10 cellular contexts compared by ENCODE assay signal in the genomic region with DNA sequence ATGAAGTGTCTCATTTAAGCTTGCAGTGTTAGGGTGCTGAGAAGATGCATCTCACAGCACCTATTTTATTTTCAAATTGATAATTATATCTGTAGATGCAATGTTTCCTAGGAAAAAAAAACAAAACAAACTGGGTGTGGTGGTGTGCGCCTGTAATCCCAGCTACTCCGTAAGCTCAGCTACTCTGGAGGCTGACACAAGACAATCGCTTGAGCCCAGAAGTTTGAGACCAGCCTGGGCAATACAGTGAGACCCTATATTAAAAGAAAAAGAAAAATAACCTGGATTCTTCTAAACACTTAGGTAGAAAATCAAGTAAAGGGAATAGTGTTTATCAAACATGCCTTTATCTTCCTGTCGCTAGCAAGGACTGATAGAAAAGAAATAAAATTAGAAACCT. TPM values are rescaled to one million over a fixed set of nuclear protein-coding genes. Genes with fewer than 3 reads are reported as not detected.
DNase-seq lines count a peak whose midpoint lies in the region; TF ChIP-seq lines count a peak whose summit lies in the region.
"Had no signal": no experiment of that assay in that cellular context is flagged by ENCODE, and none has a peak within 500 bp of the region (broad histone marks: within the 10 kb centered on the region; RNA-seq: fewer than 3 reads in every experiment).

No MANE protein-coding gene starts in this region.

- H3K4me1 ChIP-seq in Caco-2 (peaks cover 10% of the 10 kb centered on the region), OCI-LY7 (ENCODE audit: insufficient read depth, low read length, poor library complexity, severe bottlenecking) (peaks cover 39% of the 10 kb centered on the region), esophagus muscularis mucosa (peaks cover 30 to 68% (median 66%) of the 10 kb centered on the region in 4 donors)

- H3K27me3 ChIP-seq in Caco-2 (replicated peaks; ENCODE audit: control insufficient read depth, insufficient read depth, low read length) = no peaks in the 10 kb centered on the region
- H3K27me3 ChIP-seq in esophagus muscularis mucosa = no peaks in the 10 kb centered on the region

- TF ChIP-seq CTCF in Caco-2 (IDR thresholded peaks at IDR 0.05; ENCODE audit: insufficient read depth in 1 of 2, low read depth in 1 of 2, low read length in 1 of 2, severe bottlenecking in 1 of 2, unreplicated experiment in 1 of 2) = no peak
- TF ChIP-seq CTCF in OCI-LY7 (conservative IDR thresholded peaks at IDR 0.05; ENCODE audit: low read length) = no peak
- no peak for TF ChIP-seq CTCF in esophagus muscularis mucosa (IDR thresholded peaks at IDR 0.05)
- TF ChIP-seq CTCF in retinal pigment epithelial cell (conservative IDR thresholded peaks at IDR 0.05; ENCODE audit: low read depth, low read length) = no peak

- no peaks in the 10 kb centered on the region for H3K27me3 Mint-ChIP-seq in Caco-2 (ENCODE audit: insufficient read depth, unreplicated experiment)

- H3K4me1 Mint-ChIP-seq in Caco-2 (ENCODE audit: low read depth, unreplicated experiment) = no peaks in the 10 kb centered on the region

- H3K36me3 Mint-ChIP-seq in Caco-2 (ENCODE audit: insufficient read depth, unreplicated experiment) = peaks cover 10% of the 10 kb centered on the region

- H2AFZ ChIP-seq in OCI-LY7 (ENCODE audit: low read length) = no peak overlapping the region

- peak overlapping the region; percentile 88 for H3K4me2 ChIP-seq in OCI-LY7 (ENCODE audit: low read length)

- H3K4me3 ChIP-seq in Caco-2 (ENCODE audit: low read depth, low read length) = peak overlapping the region; percentile 99
- peak overlapping the region; percentile 90 for H3K4me3 ChIP-seq in OCI-LY7 (ENCODE audit: low read depth, low read length, poor library complexity, severe bottlenecking)
- peak overlapping the region; percentile 90 to 98 (median 96) for H3K4me3 ChIP-seq in esophagus muscularis mucosa
- peak overlapping the region; percentile 91 for H3K4me3 ChIP-seq in retinal pigment epithelial cell (ENCODE audit: low read length)

- intact Hi-C loops in Caco-2 (cut with micrococcal nuclease; ENCODE audit: unreplicated experiment) (loop anchor here (5.0 to 10.0 kb wide), 3 partner anchors 159 to 546 kb away; a partner anchor contains a TSS), OCI-LY7 (cut with micrococcal nuclease; ENCODE audit: unreplicated experiment) (loop anchor here (5.0 kb wide), 1 partner anchor 501 kb away; no protein-coding TSS in a partner anchor), esophagus muscularis mucosa (cut with DNase I) (no loop called here)

- H3K9me3 ChIP-seq in Caco-2 (no peaks in the 10 kb centered on the region), OCI-LY7 (ENCODE audit: low read length) (no peaks in the 10 kb centered on the region), esophagus muscularis mucosa (no peaks in the 10 kb centered on the region)

- 60% methylated on average over 4 of the region's 4 CpGs for WGBS in esophagus muscularis mucosa

- no peak overlapping the region for H3K4me3 Mint-ChIP-seq in Caco-2 (ENCODE audit: unreplicated experiment)
- H3K4me3 Mint-ChIP-seq: activated CD8-positive, alpha-beta T cell treated with anti-CD3 and anti-CD28 coated beads, Interleukin-2, amount 10 ng/mL, durations not matched to agents 7 days and 5 days had no signal

- BruUV-seq in Caco-2 (replicated peaks; lab: Mats Ljungman, UMichigan) (no TSS peak), OCI-LY7 (replicated peaks; lab: Mats Ljungman, UMichigan) (no TSS peak)

- POLR2A ChIA-PET in Caco-2 (lab: Charles Lee) (no interaction called here), OCI-LY7 (lab: Charles Lee) (no interaction called here)

- H4K20me1 ChIP-seq in OCI-LY7 (ENCODE audit: insufficient read depth, low read length) = no peaks in the 10 kb centered on the region

- TF ChIP-seq POLR2A in esophagus muscularis mucosa (IDR thresholded peaks at IDR 0.05; ENCODE audit: low read depth) = no peak

- H3K36me3 ChIP-seq in Caco-2 (ENCODE audit: control insufficient read depth, insufficient read depth, low read length) = no peaks in the 10 kb centered on the region
- no peaks in the 10 kb centered on the region for H3K36me3 ChIP-seq in OCI-LY7 (ENCODE audit: insufficient read depth, low read length)
- no peaks in the 10 kb centered on the region for H3K36me3 ChIP-seq in esophagus muscularis mucosa

- DNase-seq in Caco-2 (no peak), OCI-LY7 (ENCODE audit: low spot score) (no peak), esophagus muscularis mucosa (ENCODE audit: extremely low spot score) (no peak), retinal pigment epithelial cell (ENCODE audit: low read depth) (no peak), HT-29 (ENCODE audit: low spot score) (no peak), NCI-H774 (lab: John Stamatoyannopoulos, UW) (no peak), NOMO-1 (lab: John Stamatoyannopoulos, UW; ENCODE audit: unreplicated experiment in 2 of 2) (no peak)
- no peak for DNase-seq in activated CD4-positive, CD25-positive, alpha-beta regulatory T cell (lab: John Stamatoyannopoulos, UW)
- DNase-seq: activated CD8-positive, alpha-beta T cell treated with anti-CD3 and anti-CD28 coated beads, Interleukin-2, amount 10 ng/mL, durations not matched to agents 7 days and 5 days; NCI-H226 had no signal

- H3K9me3 Mint-ChIP-seq in Caco-2 (ENCODE audit: unreplicated experiment) = no peaks in the 10 kb centered on the region

- no peak overlapping the region for H3K27ac Mint-ChIP-seq in Caco-2 (ENCODE audit: unreplicated experiment)
- H3K27ac Mint-ChIP-seq: activated CD8-positive, alpha-beta T cell treated with anti-CD3 and anti-CD28 coated beads, Interleukin-2, amount 10 ng/mL, durations not matched to agents 7 days and 5 days had no signal

- H3K9me2 ChIP-seq in OCI-LY7 (ENCODE audit: insufficient read depth, low read length) = no peaks in the 10 kb centered on the region

- no peak for TF ChIP-seq EP300 in esophagus muscularis mucosa (IDR thresholded peaks at IDR 0.05)

- H3K79me2 ChIP-seq in OCI-LY7 (ENCODE audit: insufficient read depth, low read depth, low read length) = peaks cover 20% of the 10 kb centered on the region; the same call in 1 of the 2 replicates

- CTCF ChIA-PET in Caco-2 (lab: Charles Lee) = no interaction called here
- CTCF ChIA-PET in OCI-LY7 (lab: Charles Lee; ENCODE audit: unreplicated experiment) = no interaction called here

- H3K27ac ChIP-seq in OCI-LY7 (ENCODE audit: low read depth, low read length, poor library complexity, severe bottlenecking) (no peak overlapping the region), esophagus muscularis mucosa (replicated peaks in 1 of 4) (peak overlapping the region; percentile 99)

RNA-seq across cellular contexts. Expression of a gene that starts 1.9 kb away (rescaled TPM):
- total RNA-seq in Caco-2 (2022) (24.0 and 25.5 TPM in 2 replicates), OCI-LY7 (2022) (14.1 and 15.7 TPM in 2 replicates), esophagus muscularis mucosa (10 to 100 TPM; 26.6 to 38.2 (median 29.2) TPM)
- total RNA-seq in OCI-LY7 (2014; rRNA removed; shearing (Covaris generic)) = 9.9 and 10.5 TPM in 2 replicates
- total RNA-seq in HT-29 (2014; rRNA removed; shearing (Covaris generic)) = 11.0 and 16.2 TPM in 2 replicates

RNA-seq across cellular contexts. Expression of a gene that starts 23.5 kb away (rescaled TPM):
- total RNA-seq in Caco-2 (2022) (168 and 170 TPM in 2 replicates), OCI-LY7 (2022) (103 and 110 TPM in 2 replicates), esophagus muscularis mucosa (10 to 100 TPM; 43.8 to 58.8 (median 48.5) TPM)
- total RNA-seq in OCI-LY7 (2014; rRNA removed; shearing (Covaris generic)) = 61.9 and 68.0 TPM in 2 replicates
- total RNA-seq in HT-29 (2014; rRNA removed; shearing (Covaris generic)) = 138 and 145 TPM in 2 replicates
